8 cellular contexts compared by ENCODE assay signal in genomic region chr1:203290261-203291089, GRCh38. TPM values are rescaled to one million over a fixed set of nuclear protein-coding genes. Genes with fewer than 3 reads are reported as not detected.
DNase-seq lines count a peak whose midpoint lies in the region; ATAC-seq and TF ChIP-seq lines count a peak whose summit lies in the region.

No MANE protein-coding gene starts in this region.

- H3K27me3 ChIP-seq in transverse colon, result no peaks in the 10 kb centered on the region

- DNase-seq in Caki2 (ENCODE audit: low read depth), result peak; percentile 82
- DNase-seq in LoVo (ENCODE audit: low spot score), result peak; percentile 86
- peak; percentile 92 for DNase-seq in SK-N-DZ (ENCODE audit: low spot score)
- DNase-seq in left ventricle myocardium superior, result peak; percentile 96
- peak; percentile 87 to 99 (median 96) for DNase-seq in posterior cingulate gyrus
- peak; percentile 99 for DNase-seq in transverse colon

- intact Hi-C loops in left ventricle myocardium superior (cut with micrococcal nuclease) (no loop called here), posterior cingulate gyrus (cut with DNase I) (no loop called here), transverse colon (cut with DNase I; ENCODE audit: low total_unique reads) (no loop called here)

- ATAC-seq in GM21515 (IDR thresholded peaks at IDR 0.05; ENCODE audit: unreplicated experiment), result peak; percentile 46
- peak; percentile 87 for ATAC-seq in left ventricle myocardium superior

- TF ChIP-seq POLR2A in transverse colon (IDR thresholded peaks at IDR 0.05), result peak; percentile 95

- no peaks in the 10 kb centered on the region for H3K9me3 ChIP-seq in transverse colon

- peak; percentile 98 for TF ChIP-seq EP300 in transverse colon (IDR thresholded peaks at IDR 0.05; ENCODE audit: low read depth)

- no peaks in the 10 kb centered on the region for H3K36me3 ChIP-seq in transverse colon

- 8 to 17% (median 17%) methylated on average over 31 of the region's 31 CpGs for WGBS in adipose tissue, 3 donors
- 7% methylated on average over 30 of the region's 31 CpGs; no CpG with 5 or more reads in 1 of the 2 donors for WGBS in transverse colon (ENCODE audit: low coverage in 1 of 2), 2 donors

- H3K4me1 ChIP-seq in transverse colon, result peaks cover 56 to 70% (median 68%) of the 10 kb centered on the region in 4 donors

- in situ Hi-C loops in Caki2 (cut with HindIII; ENCODE audit: low pct_unique_long_range_greater_than_20kb, low sequenced_read_pairs) (no loop called here), transverse colon (cut with MboI; ENCODE audit: low pct_ligation_motif_present in 1 of 4, low pct_unique_long_range_greater_than_20kb in 1 of 4, low sequenced_read_pairs in 3 of 4) (no loop called here)

- H3K27ac ChIP-seq in adipose tissue (ENCODE audit: low read depth, low read length), result peak overlapping the region; percentile 67
- peak overlapping the region; percentile 91 to 97 (median 96) for H3K27ac ChIP-seq in transverse colon

- H3K4me3 ChIP-seq in transverse colon, result peak overlapping the region in 2 of 4 donors; percentile 10 to 38

- no peak for TF ChIP-seq CTCF in transverse colon (IDR thresholded peaks at IDR 0.05)

RNA-seq across cellular contexts. Expression of gene BTG2, which starts 14.8 kb away (rescaled TPM):
- total RNA-seq in Caki2 (2014; rRNA removed; shearing (Covaris generic); ENCODE audit: low replicate concordance), result 16.1 and 18.2 TPM in 2 replicates
- polyA plus RNA-seq in SK-N-DZ (2014; cell fraction: cytosol; rRNA removed), result 3.5 and 7.4 TPM in 2 replicates
- polyA plus RNA-seq in SK-N-DZ (2014; cell fraction: nucleus; rRNA removed), result 5.1 and 5.3 TPM in 2 replicates
- polyA plus RNA-seq in adipose tissue, result 100 to 1,000 TPM; 292 to 386 (median 336) TPM
- total RNA-seq in left ventricle myocardium superior, result 41.3 TPM
- 100 to 1,000 TPM in 3 of 4 donors, 10 to 100 TPM in 1; 98.9 to 144 (median 142) TPM for total RNA-seq in transverse colon
